8 cellular contexts compared by ENCODE assay signal in genomic region chr15:66470825-66471224, GRCh38. TPM values are rescaled to one million over a fixed set of nuclear protein-coding genes. Genes with fewer than 3 reads are reported as not detected.
A peak's percentile ranks its signal among the peaks of the same experiment; 100 is the strongest.
DNase-seq lines count a peak whose midpoint lies in the region; ATAC-seq, FAIRE-seq and TF ChIP-seq lines count a peak whose summit lies in the region.
"Not testable (repeated sequence)": the region's sequence is repeated elsewhere in the genome, so short reads cannot be mapped to it uniquely, and the experiment has no call there.

No MANE protein-coding gene starts in this region.

- H4K8ac ChIP-seq in H1 (ENCODE audit: extremely low read depth, insufficient read depth, low read length): not testable (repeated sequence)

- peaks cover 3 to 80% (median 30%) of the 10 kb centered on the region in 11 experiments; a peak in 16 of 22 replicates for H3K36me3 ChIP-seq in BLaER1 treated with 17β-estradiol and CSF1 and Interleukin-3, amounts not matched to agents 10 nM and 100 nM
- H3K36me3 ChIP-seq in GM23338 (ENCODE audit: insufficient read depth); H1 (ENCODE audit: control insufficient read depth in 2 of 4, insufficient read depth in 4 of 4, low read length in 3 of 4): not testable (repeated sequence)

- not testable (repeated sequence) for H3K9ac ChIP-seq in BLaER1 treated with 17β-estradiol and CSF1 and Interleukin-3, amounts not matched to agents 10 nM and 100 nM; H1 (replicated peaks in 1 of 4; ENCODE audit: extremely low read depth in 1 of 4, low read depth in 3 of 4, low read length in 3 of 4)

- ATAC-seq in GM23338; T-cell (replicated peaks in 1 of 4); memory B cell (ENCODE audit: low read depth); stimulated activated naive B cell treated with anti-CD40 and anti-IgM and Interleukin-4, amounts not matched to agents 10 μg/mL and 1 μg/mL and 100 μg/mL, for 72 hours (replicated peaks): not testable (repeated sequence)

- H3K79me2 ChIP-seq in GM23338 (replicated peaks; ENCODE audit: insufficient read depth): peaks cover 16% of the 10 kb centered on the region
- H3K79me2 ChIP-seq in H1 (ENCODE audit: control insufficient read depth in 1 of 2, insufficient read depth in 2 of 2, low read length in 2 of 2): not testable (repeated sequence)

- peaks cover 0 to 31% (median 22%) of the 10 kb centered on the region in 10 experiments; a peak in 16 of 20 replicates for H3K4me1 ChIP-seq in BLaER1 treated with 17β-estradiol and CSF1 and Interleukin-3, amounts not matched to agents 10 nM and 100 nM
- peaks cover 59% of the 10 kb centered on the region for H3K4me1 ChIP-seq in GM23338 (ENCODE audit: insufficient read depth)
- peaks cover 14 to 47% (median 34%) of the 10 kb centered on the region in 4 experiments for H3K4me1 ChIP-seq in H1 (replicated peaks in 1 of 4; ENCODE audit: control insufficient read depth in 3 of 4, insufficient read depth in 4 of 4, low read length in 3 of 4)

- not testable (repeated sequence) for H4K5ac ChIP-seq in H1 (ENCODE audit: insufficient read length, low read depth, low read length)

- peaks cover 14% of the 10 kb centered on the region; the same call in 2 of the 3 replicates for H3K9me3 Mint-ChIP-seq in GM23338
- not testable (repeated sequence) for H3K9me3 Mint-ChIP-seq in T-cell; activated CD4-positive, alpha-beta T cell treated with anti-CD3 and anti-CD28 coated beads, Interleukin-2, amount 10 ng/mL, durations not matched to agents 7 days and 5 days; activated T-helper 2 cell treated with anti-CD3 and anti-CD28 coated beads, Interferon-gamma antibody, Interleukin-2, Interleukin-4, amounts not matched to agents 10 μg/mL and 5 μg/mL and 100 μg/mL, durations not matched to agents 14 hours and 24 hours and 36 hours; memory B cell; stimulated activated naive B cell treated with anti-CD40 and anti-IgM and Interleukin-4, amounts not matched to agents 10 μg/mL and 1 μg/mL and 100 μg/mL, for 72 hours

- H3K79me1 ChIP-seq in H1 (ENCODE audit: low read depth, low read length): not testable (repeated sequence)

- not testable (repeated sequence) for TF ChIP-seq EP300 in H1 (IDR thresholded peaks at IDR 0.05; ENCODE audit: borderline replicate concordance in 1 of 2, low read depth in 2 of 2, low read length in 2 of 2)

- not testable (repeated sequence) for TF ChIP-seq CTCF in GM23338 (conservative IDR thresholded peaks at IDR 0.05; ENCODE audit: low read depth in 2 of 2); H1 (IDR thresholded peaks at IDR 0.05; ENCODE audit: control extremely low read depth in 1 of 3, insufficient read depth in 1 of 3, low read depth in 1 of 3, low read length in 3 of 3)

- peaks cover 0 to 20% (median 4%) of the 10 kb centered on the region in 11 experiments; a peak in 9 of 22 replicates for H4K20me1 ChIP-seq in BLaER1 treated with 17β-estradiol and CSF1 and Interleukin-3, amounts not matched to agents 10 nM and 100 nM
- not testable (repeated sequence) for H4K20me1 ChIP-seq in GM23338 (replicated peaks; ENCODE audit: insufficient read depth); H1 (replicated peaks in 1 of 2; ENCODE audit: control insufficient read depth in 1 of 2, insufficient read depth in 2 of 2, low read length in 2 of 2)

- H3K27me3 ChIP-seq in BLaER1 treated with 17β-estradiol and CSF1 and Interleukin-3, amounts not matched to agents 10 nM and 100 nM; GM23338 (ENCODE audit: insufficient read depth); H1 (replicated peaks in 1 of 4; ENCODE audit: control insufficient read depth in 3 of 4, extremely low read depth in 1 of 4, insufficient read depth in 3 of 4, low read length in 3 of 4): not testable (repeated sequence)

- peak overlapping the region in 9 of 11 experiments; percentile 1 to 71 (median 53); a peak in 15 of 22 replicates for H3K4me2 ChIP-seq in BLaER1 treated with 17β-estradiol and CSF1 and Interleukin-3, amounts not matched to agents 10 nM and 100 nM
- H3K4me2 ChIP-seq in GM23338: peak overlapping the region; percentile 54
- peak overlapping the region; percentile 29 to 53; a peak in 3 of 4 replicates for H3K4me2 ChIP-seq in H1 (ENCODE audit: insufficient read depth in 1 of 2, low read depth in 2 of 2, low read length in 2 of 2)

- not testable (repeated sequence) for TF ChIP-seq POLR2A in H1 (IDR thresholded peaks at IDR 0.05; ENCODE audit: control extremely low read depth in 1 of 2, low read depth in 2 of 2, low read length in 2 of 2)

- not testable (repeated sequence) for H3K14ac ChIP-seq in H1 (ENCODE audit: insufficient read length)

- not testable (repeated sequence) for H2BK20ac ChIP-seq in H1 (ENCODE audit: low read length)

- CTCF ChIA-PET in T-cell (lab: Charles Lee): interaction anchor here in 1 of 2 donors (1.5 to 3.6 kb wide), 2 partner anchors 21 to 28 kb away, joined by 5 to 40 read pairs; partner anchors contain the start of gene SNAPC5
- CTCF ChIA-PET in activated CD4-positive, alpha-beta T cell treated with anti-CD3 and anti-CD28 coated beads, Interleukin-2, amount 10 ng/mL, durations not matched to agents 7 days and 5 days (lab: Charles Lee): interaction anchor here (1.0 to 3.4 kb wide), 5 partner anchors 12 to 380 kb away, joined by 3 to 13 read pairs (median 8); partner anchors contain the start of gene SNAPC5
- CTCF ChIA-PET in H1 (lab: Charles Lee; ENCODE audit: partially characterized antibody): interaction anchor here (1.2 to 5.4 kb wide), 7 partner anchors 12 to 68 kb away, joined by 3 to 40 read pairs (median 5); partner anchors contain the start of gene SNAPC5

- H3K4me3 Mint-ChIP-seq in GM23338: 0 out of 3 replicates have a peak overlapping the region, but pooled peaks have one; percentile 4
- peak overlapping the region in 1 of 3 donors; percentile 75 for H3K4me3 Mint-ChIP-seq in T-cell
- H3K4me3 Mint-ChIP-seq in activated CD4-positive, alpha-beta T cell treated with anti-CD3 and anti-CD28 coated beads, Interleukin-2, amount 10 ng/mL, durations not matched to agents 7 days and 5 days; activated T-helper 2 cell treated with anti-CD3 and anti-CD28 coated beads, Interferon-gamma antibody, Interleukin-2, Interleukin-4, amounts not matched to agents 10 μg/mL and 5 μg/mL and 100 μg/mL, durations not matched to agents 14 hours and 24 hours and 36 hours (ENCODE audit: low read depth); memory B cell; stimulated activated naive B cell treated with anti-CD40 and anti-IgM and Interleukin-4, amounts not matched to agents 10 μg/mL and 1 μg/mL and 100 μg/mL, for 72 hours: not testable (repeated sequence)

- H3K27ac Mint-ChIP-seq in GM23338 (peak overlapping the region; percentile 66), T-cell (peak overlapping the region; percentile 86 to 96), memory B cell (peak overlapping the region; percentile 46)
- peak overlapping the region; percentile 95 for H3K27ac Mint-ChIP-seq in activated CD4-positive, alpha-beta T cell treated with anti-CD3 and anti-CD28 coated beads, Interleukin-2, amount 10 ng/mL, durations not matched to agents 7 days and 5 days
- peak overlapping the region; percentile 25 for H3K27ac Mint-ChIP-seq in activated T-helper 2 cell treated with anti-CD3 and anti-CD28 coated beads, Interferon-gamma antibody, Interleukin-2, Interleukin-4, amounts not matched to agents 10 μg/mL and 5 μg/mL and 100 μg/mL, durations not matched to agents 14 hours and 24 hours and 36 hours
- H3K27ac Mint-ChIP-seq in stimulated activated naive B cell treated with anti-CD40 and anti-IgM and Interleukin-4, amounts not matched to agents 10 μg/mL and 1 μg/mL and 100 μg/mL, for 72 hours: peak overlapping the region; percentile 37

- peaks cover 61% of the 10 kb centered on the region for H3K4me1 Mint-ChIP-seq in GM23338
- peaks cover 28 to 52% (median 51%) of the 10 kb centered on the region in 3 donors for H3K4me1 Mint-ChIP-seq in T-cell
- H3K4me1 Mint-ChIP-seq in activated CD4-positive, alpha-beta T cell treated with anti-CD3 and anti-CD28 coated beads, Interleukin-2, amount 10 ng/mL, durations not matched to agents 7 days and 5 days: peaks cover 34% of the 10 kb centered on the region
- H3K4me1 Mint-ChIP-seq in activated T-helper 2 cell treated with anti-CD3 and anti-CD28 coated beads, Interferon-gamma antibody, Interleukin-2, Interleukin-4, amounts not matched to agents 10 μg/mL and 5 μg/mL and 100 μg/mL, durations not matched to agents 14 hours and 24 hours and 36 hours (ENCODE audit: low read depth): peaks cover 43% of the 10 kb centered on the region
- not testable (repeated sequence) for H3K4me1 Mint-ChIP-seq in memory B cell
- H3K4me1 Mint-ChIP-seq in stimulated activated naive B cell treated with anti-CD40 and anti-IgM and Interleukin-4, amounts not matched to agents 10 μg/mL and 1 μg/mL and 100 μg/mL, for 72 hours: peaks cover 20 to 37% of the 10 kb centered on the region in 2 donors

- DNase-seq in GM23338 (ENCODE audit: low spot score): peak; percentile 54
- DNase-seq in T-cell; activated CD4-positive, alpha-beta T cell treated with anti-CD3 and anti-CD28 coated beads, Interleukin-2, amount 10 ng/mL, durations not matched to agents 7 days and 5 days; activated T-helper 2 cell treated with anti-CD3 and anti-CD28 coated beads, Interferon-gamma antibody, Interleukin-2, Interleukin-4, amounts not matched to agents 10 μg/mL and 5 μg/mL and 100 μg/mL, durations not matched to agents 14 hours and 24 hours and 36 hours (ENCODE audit: low spot score); H1 (ENCODE audit: low read depth in 1 of 2, low spot score in 2 of 2); memory B cell (ENCODE audit: low spot score in 2 of 2); stimulated activated naive B cell treated with anti-CD40 and anti-IgM and Interleukin-4, amounts not matched to agents 10 μg/mL and 1 μg/mL and 100 μg/mL, for 72 hours: not testable (repeated sequence)

- intact Hi-C loops in activated T-helper 2 cell treated with anti-CD3 and anti-CD28 coated beads, Interferon-gamma antibody, Interleukin-2, Interleukin-4, amounts not matched to agents 10 μg/mL and 5 μg/mL and 100 μg/mL, durations not matched to agents 14 hours and 24 hours and 36 hours (cut with micrococcal nuclease): not testable (repeated sequence)

- H3K18ac ChIP-seq in H1 (ENCODE audit: extremely low read depth, low read length): 0 out of 2 replicates have a peak overlapping the region, but pooled peaks have one; percentile 53

- peaks cover 25% of the 10 kb centered on the region for H3F3A ChIP-seq in GM23338 (replicated peaks; ENCODE audit: low read depth)

- H2AK5ac ChIP-seq in H1 (ENCODE audit: low read depth, low read length): not testable (repeated sequence)

- not testable (repeated sequence) for H3K23ac ChIP-seq in H1 (ENCODE audit: insufficient read length)

- H2BK120ac ChIP-seq in H1 (replicated peaks; ENCODE audit: low read depth, low read length): not testable (repeated sequence)

- 53% methylated on average over 4 of the region's 4 CpGs; no CpG with 5 or more reads in 1 of the 2 experiments for WGBS in H1 (ENCODE audit: extremely low coverage in 1 of 2, insufficient coverage in 1 of 2, insufficient read length in 1 of 2, insufficient replicate concordance in 2 of 2, low coverage in 1 of 2, low lambda C conversion rate in 2 of 2, missing lambda C conversion rate in 1 of 2), 2 experiments

- peaks cover 25% of the 10 kb centered on the region for H3K36me3 Mint-ChIP-seq in GM23338 (ENCODE audit: low read depth)
- not testable (repeated sequence) for H3K36me3 Mint-ChIP-seq in T-cell, memory B cell
- H3K36me3 Mint-ChIP-seq in activated CD4-positive, alpha-beta T cell treated with anti-CD3 and anti-CD28 coated beads, Interleukin-2, amount 10 ng/mL, durations not matched to agents 7 days and 5 days (ENCODE audit: low read depth): peaks cover 18% of the 10 kb centered on the region
- peaks cover 43% of the 10 kb centered on the region for H3K36me3 Mint-ChIP-seq in activated T-helper 2 cell treated with anti-CD3 and anti-CD28 coated beads, Interferon-gamma antibody, Interleukin-2, Interleukin-4, amounts not matched to agents 10 μg/mL and 5 μg/mL and 100 μg/mL, durations not matched to agents 14 hours and 24 hours and 36 hours (ENCODE audit: low read depth)
- peaks cover 23 to 34% of the 10 kb centered on the region in 2 donors for H3K36me3 Mint-ChIP-seq in stimulated activated naive B cell treated with anti-CD40 and anti-IgM and Interleukin-4, amounts not matched to agents 10 μg/mL and 1 μg/mL and 100 μg/mL, for 72 hours

- not testable (repeated sequence) for H3K23me2 ChIP-seq in H1 (ENCODE audit: low read depth, low read length)

- H2BK12ac ChIP-seq in H1 (ENCODE audit: low read depth, low read length): peak overlapping the region; percentile 39; the same call in 1 of the 2 replicates

- not testable (repeated sequence) for FAIRE-seq in H1 (lab: Jason Lieb, UNC)

- H3K9me3 ChIP-seq in BLaER1 treated with 17β-estradiol and CSF1 and Interleukin-3, amounts not matched to agents 10 nM and 100 nM (replicated peaks in 1 of 11); H1 (ENCODE audit: insufficient read depth in 2 of 2, low read depth in 1 of 2, low read length in 1 of 2): not testable (repeated sequence)

- not testable (repeated sequence) for H3K27ac ChIP-seq in BLaER1 treated with 17β-estradiol and CSF1 and Interleukin-3, amounts not matched to agents 10 nM and 100 nM; H1 (ENCODE audit: low read depth, low read length)
- H3K27ac ChIP-seq in GM23338 (ENCODE audit: low read depth): peak overlapping the region; percentile 86; the same call in 1 of the 2 replicates

- not testable (repeated sequence) for H3K9me2 ChIP-seq in GM23338 (ENCODE audit: insufficient read depth)

- not testable (repeated sequence) for H4K91ac ChIP-seq in H1 (replicated peaks; ENCODE audit: insufficient read length, low read length)

- H3K56ac ChIP-seq in H1 (replicated peaks; ENCODE audit: insufficient read length, low read depth, low read length): not testable (repeated sequence)

- not testable (repeated sequence) for H3K4me3 ChIP-seq in BLaER1 treated with 17β-estradiol and CSF1 and Interleukin-3, amounts not matched to agents 10 nM and 100 nM
- H3K4me3 ChIP-seq in GM23338 (0 out of 2 replicates have a peak overlapping the region, but pooled peaks have one; percentile 15), H1 (ENCODE audit: extremely low read depth in 1 of 4, insufficient read depth in 2 of 4, low read depth in 3 of 4, low read length in 4 of 4) (peak overlapping the region in 1 of 4 experiments; percentile 21; a peak in 1 of 8 replicates)

- not testable (repeated sequence) for H2BK15ac ChIP-seq in H1 (ENCODE audit: low read length)

- H2AFZ ChIP-seq in GM23338; H1 (ENCODE audit: low read length): not testable (repeated sequence)

- not testable (repeated sequence) for H2BK5ac ChIP-seq in H1 (ENCODE audit: low read depth, low read length)

- not testable (repeated sequence) for H3K27me3 Mint-ChIP-seq in GM23338 (ENCODE audit: insufficient read depth, low read depth, poor library complexity); T-cell; activated CD4-positive, alpha-beta T cell treated with anti-CD3 and anti-CD28 coated beads, Interleukin-2, amount 10 ng/mL, durations not matched to agents 7 days and 5 days; activated T-helper 2 cell treated with anti-CD3 and anti-CD28 coated beads, Interferon-gamma antibody, Interleukin-2, Interleukin-4, amounts not matched to agents 10 μg/mL and 5 μg/mL and 100 μg/mL, durations not matched to agents 14 hours and 24 hours and 36 hours (ENCODE audit: low read depth); memory B cell; stimulated activated naive B cell treated with anti-CD40 and anti-IgM and Interleukin-4, amounts not matched to agents 10 μg/mL and 1 μg/mL and 100 μg/mL, for 72 hours

- not testable (repeated sequence) for H3K4ac ChIP-seq in H1 (replicated peaks; ENCODE audit: insufficient read length, low read depth, low read length)

- POLR2A ChIA-PET in T-cell (lab: Charles Lee) (interaction anchor here in 1 of 2 donors (0.6 to 1.2 kb wide), 2 partner anchors 33 to 583 kb away, joined by 3 to 4 read pairs; no protein-coding TSS in a partner anchor), H1 (lab: Charles Lee; ENCODE audit: partially characterized antibody) (interaction anchor here (0.6 to 3.3 kb wide), 9 partner anchors 14 to 100 kb away, joined by 3 to 17 read pairs (median 4); partner anchors contain the start of genes RPL4, SNAPC5 and ZWILCH)
- POLR2A ChIA-PET in activated CD4-positive, alpha-beta T cell treated with anti-CD3 and anti-CD28 coated beads, Interleukin-2, amount 10 ng/mL, durations not matched to agents 7 days and 5 days (lab: Charles Lee): not testable (repeated sequence)

- TF ChIP-seq RAD21 in H1 (IDR thresholded peaks at IDR 0.05 in 1 of 2, conservative IDR thresholded peaks at IDR 0.05 in 1 of 2; ENCODE audit: low read depth in 2 of 2, low read length in 2 of 2): not testable (repeated sequence)

RNA-seq across cellular contexts. Expression of gene SNAPC5, which starts 26.7 kb away (rescaled TPM):
- 17.4 and 21.2 TPM in 2 replicates for total RNA-seq in GM23338 (2014; rRNA removed; shearing (Covaris generic))
- polyA plus RNA-seq in GM23338 (2016; fragmentation: Nextera tagmentation; extraction: Ambion mirVana) (41.1 and 43.2 TPM in 2 replicates), H1 (2011; rRNA removed) (12.1 and 18.7 TPM in 2 replicates)
- 10 to 100 TPM; 23.4 to 37.5 (median 34.0) TPM for total RNA-seq in T-cell
- total RNA-seq in activated CD4-positive, alpha-beta T cell treated with anti-CD3 and anti-CD28 coated beads, Interleukin-2, amount 10 ng/mL, durations not matched to agents 7 days and 5 days: 10 to 100 TPM; 21.4 to 24.5 TPM
- total RNA-seq in activated T-helper 2 cell treated with anti-CD3 and anti-CD28 coated beads, Interferon-gamma antibody, Interleukin-2, Interleukin-4, amounts not matched to agents 10 μg/mL and 5 μg/mL and 100 μg/mL, durations not matched to agents 14 hours and 24 hours and 36 hours: 23.2 and 23.9 TPM in 2 replicates
- 21.5 and 23.1 TPM in 2 replicates for total RNA-seq in H1 (2021; fragmentation: NEBNext Ultra II Directional; extraction: Animal tissue kit (Norgen Biotek cat#: 25700))
- 36.8 TPM for polyA plus RNA-seq in H1 (2011; cell fraction: cytosol; rRNA removed)
- polyA plus RNA-seq in H1 (2011; cell fraction: nucleus; rRNA removed): 11.4 TPM
- 30.1 to 31.9 TPM (median 30.6 TPM) in 4 replicates for polyA plus RNA-seq in H1 (2012, experiment 1 of 2)
- 6.8 TPM for polyA plus RNA-seq in H1 (2012, experiment 2 of 2)
- 18.5 TPM for polyA plus RNA-seq in H1 (2013, experiment 1 of 2)
- polyA plus RNA-seq in H1 (2013, experiment 2 of 2): 17.6 TPM
- 20.1 and 21.1 TPM in 2 replicates for polyA minus RNA-seq in H1 (2011; rRNA and poly(A)+ RNA removed)
- 6.3 TPM for polyA minus RNA-seq in H1 (2011; cell fraction: cytosol; rRNA and poly(A)+ RNA removed)
- polyA minus RNA-seq in H1 (2011; cell fraction: nucleus; rRNA and poly(A)+ RNA removed): 14.0 TPM

RNA-seq across cellular contexts. Expression of gene RPL4, which starts 33.8 kb away (rescaled TPM):
- total RNA-seq in GM23338 (2014; rRNA removed; shearing (Covaris generic)): 4,842 and 6,082 TPM in 2 replicates
- polyA plus RNA-seq in GM23338 (2016; fragmentation: Nextera tagmentation; extraction: Ambion mirVana) (2,989 and 3,203 TPM in 2 replicates), H1 (2011; rRNA removed) (3,376 and 3,973 TPM in 2 replicates)
- total RNA-seq in T-cell: 1,000 to 10,000 TPM; 3,314 to 3,887 (median 3,346) TPM
- total RNA-seq in activated CD4-positive, alpha-beta T cell treated with anti-CD3 and anti-CD28 coated beads, Interleukin-2, amount 10 ng/mL, durations not matched to agents 7 days and 5 days: 1,000 to 10,000 TPM; 2,398 to 2,621 TPM
- total RNA-seq in activated T-helper 2 cell treated with anti-CD3 and anti-CD28 coated beads, Interferon-gamma antibody, Interleukin-2, Interleukin-4, amounts not matched to agents 10 μg/mL and 5 μg/mL and 100 μg/mL, durations not matched to agents 14 hours and 24 hours and 36 hours: 3,297 and 3,363 TPM in 2 replicates
- 3,886 and 3,950 TPM in 2 replicates for total RNA-seq in H1 (2021; fragmentation: NEBNext Ultra II Directional; extraction: Animal tissue kit (Norgen Biotek cat#: 25700))
- polyA plus RNA-seq in H1 (2011; cell fraction: cytosol; rRNA removed): 4,765 TPM
- polyA plus RNA-seq in H1 (2011; cell fraction: nucleus; rRNA removed): 8,529 TPM
- 4,272 to 4,889 TPM (median 4,608 TPM) in 4 replicates for polyA plus RNA-seq in H1 (2012, experiment 1 of 2)
- 1,896 TPM for polyA plus RNA-seq in H1 (2012, experiment 2 of 2)
- 2,531 TPM for polyA plus RNA-seq in H1 (2013, experiment 1 of 2)
- 2,570 TPM for polyA plus RNA-seq in H1 (2013, experiment 2 of 2)
- polyA minus RNA-seq in H1 (2011; rRNA and poly(A)+ RNA removed): 4,358 and 5,287 TPM in 2 replicates
- 1,442 TPM for polyA minus RNA-seq in H1 (2011; cell fraction: cytosol; rRNA and poly(A)+ RNA removed)
- polyA minus RNA-seq in H1 (2011; cell fraction: nucleus; rRNA and poly(A)+ RNA removed): 2,653 TPM

RNA-seq across cellular contexts. Expression of gene ZWILCH, which starts 34.3 kb away (rescaled TPM):
- 61.5 and 64.1 TPM in 2 replicates for total RNA-seq in GM23338 (2014; rRNA removed; shearing (Covaris generic))
- polyA plus RNA-seq in GM23338 (2016; fragmentation: Nextera tagmentation; extraction: Ambion mirVana) (49.5 and 51.0 TPM in 2 replicates), H1 (2011; rRNA removed) (8.8 and 18.1 TPM in 2 replicates)
- total RNA-seq in T-cell: 1 to 10 TPM; 4.9 to 9.2 (median 6.2) TPM
- 10 to 100 TPM; 28.0 to 28.3 TPM for total RNA-seq in activated CD4-positive, alpha-beta T cell treated with anti-CD3 and anti-CD28 coated beads, Interleukin-2, amount 10 ng/mL, durations not matched to agents 7 days and 5 days
- total RNA-seq in activated T-helper 2 cell treated with anti-CD3 and anti-CD28 coated beads, Interferon-gamma antibody, Interleukin-2, Interleukin-4, amounts not matched to agents 10 μg/mL and 5 μg/mL and 100 μg/mL, durations not matched to agents 14 hours and 24 hours and 36 hours: 33.0 and 34.5 TPM in 2 replicates
- 61.5 and 62.8 TPM in 2 replicates for total RNA-seq in H1 (2021; fragmentation: NEBNext Ultra II Directional; extraction: Animal tissue kit (Norgen Biotek cat#: 25700))
- polyA plus RNA-seq in H1 (2011; cell fraction: cytosol; rRNA removed): 27.2 TPM
- polyA plus RNA-seq in H1 (2011; cell fraction: nucleus; rRNA removed): 17.6 TPM
- polyA plus RNA-seq in H1 (2012, experiment 1 of 2): 27.6 to 50.8 TPM (median 33.3 TPM) in 4 replicates
- polyA plus RNA-seq in H1 (2012, experiment 2 of 2): 2.3 TPM
- polyA plus RNA-seq in H1 (2013, experiment 1 of 2): 40.7 TPM
- polyA plus RNA-seq in H1 (2013, experiment 2 of 2): 37.0 TPM
- polyA minus RNA-seq in H1 (2011; rRNA and poly(A)+ RNA removed): 44.8 and 75.5 TPM in 2 replicates
- 25.5 TPM for polyA minus RNA-seq in H1 (2011; cell fraction: cytosol; rRNA and poly(A)+ RNA removed)
- polyA minus RNA-seq in H1 (2011; cell fraction: nucleus; rRNA and poly(A)+ RNA removed): 36.3 TPM

Comparison
In these comparisons a context has a peak if more than half of its experiments do, and no peak if none do; other contexts are left out.
1. H3K27ac Mint-ChIP-seq: peak in every context shown above with its lines; median percentile 95 in activated CD4-positive, alpha-beta T cell treated with anti-CD3 and anti-CD28 coated beads, Interleukin-2, amount 10 ng/mL, durations not matched to agents 7 days and 5 days; 91 in T-cell; 66 in GM23338; 46 in memory B cell; 37 in stimulated activated naive B cell treated with anti-CD40 and anti-IgM and Interleukin-4, amounts not matched to agents 10 μg/mL and 1 μg/mL and 100 μg/mL, for 72 hours; 25 in activated T-helper 2 cell treated with anti-CD3 and anti-CD28 coated beads, Interferon-gamma antibody, Interleukin-2, Interleukin-4, amounts not matched to agents 10 μg/mL and 5 μg/mL and 100 μg/mL, durations not matched to agents 14 hours and 24 hours and 36 hours.